ENCODE assay signal across 15 cellular contexts in the genomic region with DNA sequence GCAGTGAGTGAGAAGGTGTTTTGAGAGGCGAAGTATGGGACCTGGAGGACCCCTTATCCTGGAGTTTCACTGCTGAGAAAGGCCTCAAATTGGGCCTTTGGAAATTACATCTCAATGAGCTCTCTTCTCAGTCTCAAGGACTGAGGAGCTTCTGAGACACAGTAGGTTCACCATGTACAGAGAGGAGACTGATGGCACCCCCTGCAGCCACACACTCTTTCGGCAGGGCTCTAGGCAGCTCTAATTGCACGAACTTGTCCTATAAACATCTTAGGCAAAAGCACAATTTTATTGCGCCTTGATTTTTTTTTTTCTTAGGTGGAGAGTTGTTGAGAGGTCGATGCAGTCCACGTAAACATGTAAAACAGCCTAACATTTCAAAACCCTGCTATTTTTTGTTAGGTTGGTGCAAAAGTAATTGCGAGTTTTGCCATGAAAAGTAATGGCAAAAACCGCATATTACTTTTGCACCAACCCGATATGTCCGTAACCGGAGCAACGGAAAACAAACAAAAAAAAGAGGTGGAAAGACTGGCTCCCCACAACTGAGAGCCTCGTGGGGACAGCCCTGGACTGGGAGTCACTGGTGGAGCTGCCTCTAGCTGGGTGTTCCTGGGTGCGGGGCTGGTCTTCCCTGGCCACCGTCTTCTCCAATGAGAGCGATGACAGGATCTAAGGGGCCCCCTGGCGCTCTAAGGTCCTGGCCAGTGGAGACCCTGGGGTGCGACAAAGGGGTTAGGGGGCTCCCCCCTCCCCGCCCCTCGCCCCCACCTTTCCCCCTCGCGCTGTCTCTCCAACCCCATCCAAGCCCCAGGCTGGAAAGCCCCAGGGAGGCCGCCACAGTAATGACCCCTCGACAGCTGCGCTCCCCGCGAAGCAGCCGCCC.
A peak's percentile ranks its signal among the peaks of the same experiment; 100 is the strongest.
DNase-seq lines count a peak whose midpoint lies in the region; ATAC-seq and TF ChIP-seq lines count a peak whose summit lies in the region.
"Had no signal": no experiment of that assay in that cellular context is flagged by ENCODE, and none has a peak within 500 bp of the region (broad histone marks: within the 10 kb centered on the region; RNA-seq: fewer than 3 reads in every experiment).

No MANE protein-coding gene starts in this region.

- H3K9me3 Mint-ChIP-seq in stimulated activated memory B cell treated with anti-CD40 and anti-IgM and Interleukin-4, amounts not matched to agents 10 μg/mL and 1 μg/mL and 100 μg/mL, for 72 hours: no peaks in the 10 kb centered on the region
- H3K9me3 Mint-ChIP-seq: activated naive CD8-positive, alpha-beta T cell treated with anti-CD3 and anti-CD28 coated beads, Interleukin-2, amount 10 ng/mL, durations not matched to agents 7 days and 5 days; mesothelial cell of epicardium had no signal

- no peak overlapping the region for H3K27ac Mint-ChIP-seq in stimulated activated memory B cell treated with anti-CD40 and anti-IgM and Interleukin-4, amounts not matched to agents 10 μg/mL and 1 μg/mL and 100 μg/mL, for 72 hours
- H3K27ac Mint-ChIP-seq: activated naive CD8-positive, alpha-beta T cell treated with anti-CD3 and anti-CD28 coated beads, Interleukin-2, amount 10 ng/mL, durations not matched to agents 7 days and 5 days; mesothelial cell of epicardium had no signal

- H3K27me3 ChIP-seq in foreskin keratinocyte (peaks cover 47% of the 10 kb centered on the region), aorta (ENCODE audit: control insufficient read depth in 1 of 2, insufficient read depth in 2 of 2, low read length in 1 of 2) (peaks cover 0 to 2% of the 10 kb centered on the region in 2 donors)

- H3K27ac ChIP-seq in foreskin keratinocyte (no peak overlapping the region), aorta (ENCODE audit: low read depth in 1 of 2, low read length in 2 of 2) (no peak overlapping the region)
- H3K27ac ChIP-seq: coronary artery, HL-60, upper lobe of right lung had no signal

- intact Hi-C loops in aorta (cut with DNase I): no loop called here

- H3K4me1 Mint-ChIP-seq in stimulated activated memory B cell treated with anti-CD40 and anti-IgM and Interleukin-4, amounts not matched to agents 10 μg/mL and 1 μg/mL and 100 μg/mL, for 72 hours: no peaks in the 10 kb centered on the region
- H3K4me1 Mint-ChIP-seq: activated naive CD8-positive, alpha-beta T cell treated with anti-CD3 and anti-CD28 coated beads, Interleukin-2, amount 10 ng/mL, durations not matched to agents 7 days and 5 days had no signal

- no peaks in the 10 kb centered on the region for H3K9me3 ChIP-seq in aorta (ENCODE audit: control insufficient read depth, low read length)
- H3K9me3 ChIP-seq: SK-N-SH, upper lobe of right lung had no signal

- no peak overlapping the region for H3K4me3 ChIP-seq in aorta (ENCODE audit: low read length in 2 of 2)
- H3K4me3 ChIP-seq: upper lobe of right lung had no signal

- DNase-seq in 8988T: peak; percentile 46
- peak; percentile 18 for DNase-seq in HT-29 (ENCODE audit: low spot score)
- DNase-seq in NCI-H524 treated with DMSO at 0.1 percent for 48 hours (lab: John Stamatoyannopoulos, UW): peak; percentile 55
- no peak for DNase-seq in foreskin keratinocyte
- no peak for DNase-seq in aorta
- no peak for DNase-seq in T-helper 2 cell
- no peak for DNase-seq in iPS-NIHi7 (ENCODE audit: extremely low spot score)
- DNase-seq: activated naive CD8-positive, alpha-beta T cell treated with anti-CD3 and anti-CD28 coated beads, Interleukin-2, amount 10 ng/mL, durations not matched to agents 7 days and 5 days; stimulated activated CD4-positive, alpha-beta T cell treated with anti-CD3 and anti-CD28 coated beads, Interleukin-15, amount 100 ng/mL, for 24 hours; upper lobe of right lung had no signal

- peaks cover 29% of the 10 kb centered on the region for H3K27me3 Mint-ChIP-seq in stimulated activated memory B cell treated with anti-CD40 and anti-IgM and Interleukin-4, amounts not matched to agents 10 μg/mL and 1 μg/mL and 100 μg/mL, for 72 hours

- no peak overlapping the region for H3K4me3 Mint-ChIP-seq in stimulated activated memory B cell treated with anti-CD40 and anti-IgM and Interleukin-4, amounts not matched to agents 10 μg/mL and 1 μg/mL and 100 μg/mL, for 72 hours
- H3K4me3 Mint-ChIP-seq: activated naive CD8-positive, alpha-beta T cell treated with anti-CD3 and anti-CD28 coated beads, Interleukin-2, amount 10 ng/mL, durations not matched to agents 7 days and 5 days had no signal

- H3K4me1 ChIP-seq in foreskin keratinocyte (no peaks in the 10 kb centered on the region), aorta (ENCODE audit: control insufficient read depth in 1 of 2, insufficient read depth in 2 of 2, low read length in 2 of 2) (no peaks in the 10 kb centered on the region)
- H3K4me1 ChIP-seq: upper lobe of right lung had no signal

- 44 to 50% methylated on average over 20 to 28 of the region's 28 CpGs for WGBS in aorta, 2 donors

- ATAC-seq in foreskin keratinocyte: peak; percentile 8
- no peak for ATAC-seq in stimulated activated memory B cell treated with anti-CD40 and anti-IgM and Interleukin-4, amounts not matched to agents 10 μg/mL and 1 μg/mL and 100 μg/mL, for 72 hours
- ATAC-seq in aorta (ENCODE audit: low FRiP score): no peak
- ATAC-seq: upper lobe of right lung had no signal

- no peak for TF ChIP-seq CTCF in foreskin keratinocyte (conservative IDR thresholded peaks at IDR 0.05)

- H3K36me3 ChIP-seq in aorta (ENCODE audit: control insufficient read depth in 1 of 2, insufficient read depth in 2 of 2, low read length in 1 of 2): no peaks in the 10 kb centered on the region
- H3K36me3 ChIP-seq: upper lobe of right lung had no signal

- H3K36me3 Mint-ChIP-seq in stimulated activated memory B cell treated with anti-CD40 and anti-IgM and Interleukin-4, amounts not matched to agents 10 μg/mL and 1 μg/mL and 100 μg/mL, for 72 hours: no peaks in the 10 kb centered on the region
- H3K36me3 Mint-ChIP-seq: activated naive CD8-positive, alpha-beta T cell treated with anti-CD3 and anti-CD28 coated beads, Interleukin-2, amount 10 ng/mL, durations not matched to agents 7 days and 5 days; mesothelial cell of epicardium had no signal

Comparison
In these comparisons a context has a peak if more than half of its experiments do, and no peak if none do; other contexts are left out.
1. DNase-seq: peak in 8988T (single experiment), HT-29 (single experiment) and NCI-H524 treated with DMSO at 0.1 percent for 48 hours (single experiment); none in foreskin keratinocyte (0 of 2), aorta (0 of 2), T-helper 2 cell (0 of 5) and iPS-NIHi7 (single experiment).